ENCODE assay signal across 19 cellular contexts in genomic region chr3:148020880-148021279, GRCh38.
DNase-seq lines count a peak whose midpoint lies in the region; FAIRE-seq and TF ChIP-seq lines count a peak whose summit lies in the region.
"Had no signal": no experiment of that assay in that cellular context is flagged by ENCODE, and none has a peak within 500 bp of the region (broad histone marks: within the 10 kb centered on the region; RNA-seq: fewer than 3 reads in every experiment).

No MANE protein-coding gene starts in this region.

- DNase-seq in EL (peak; percentile 8), endothelial cell of umbilical vein (ENCODE audit: low read depth, low spot score) (no peak), ACHN (no peak), NCI-H2081 (lab: John Stamatoyannopoulos, UW) (no peak), urothelium cell line (ENCODE audit: low spot score) (no peak)
- DNase-seq: 8988T; C1 segment of cervical spinal cord; Calu3; CD4-positive, alpha-beta memory T cell; COR-L47; DMS53; DMS79 treated with DMSO at 0.1 percent for 48 hours; GDM1; GOT3 had no signal

- H3K27me3 ChIP-seq in endothelial cell of umbilical vein (ENCODE audit: control insufficient read depth in 2 of 2, insufficient read depth in 2 of 2, low read length in 2 of 2): no peaks in the 10 kb centered on the region

- no peak for TF ChIP-seq POLR2A in endothelial cell of umbilical vein (IDR thresholded peaks at IDR 0.05; ENCODE audit: low read depth, low read length)

- no peak overlapping the region for H3K9ac ChIP-seq in endothelial cell of umbilical vein (replicated peaks; ENCODE audit: extremely low read depth, insufficient read depth, low read length)

- H3K27ac ChIP-seq in HEK293 (ENCODE audit: extremely low read depth, low read depth, low read length): no peak overlapping the region
- peak overlapping the region; percentile 17 for H3K27ac ChIP-seq in endothelial cell of umbilical vein (ENCODE audit: insufficient read depth, low read depth, low read length)
- H3K27ac ChIP-seq: A549 had no signal

- TF ChIP-seq CTCF in HEK293 (tag by site-specific recombination; IDR thresholded peaks at IDR 0.05): no peak
- no peak for TF ChIP-seq CTCF in endothelial cell of umbilical vein (IDR thresholded peaks at IDR 0.05; ENCODE audit: extremely low read depth in 1 of 2, insufficient read depth in 1 of 2, low read depth in 1 of 2, low read length in 2 of 2)

- H3K9me1 ChIP-seq in endothelial cell of umbilical vein (replicated peaks; ENCODE audit: control insufficient read depth, extremely low read depth, insufficient read depth, low read length): no peaks in the 10 kb centered on the region

- intact Hi-C loops in endothelial cell of umbilical vein (cut with micrococcal nuclease): loop anchor here (5.0 kb wide), 2 partner anchors 209 to 684 kb away; no protein-coding TSS in a partner anchor

- no peak overlapping the region for H2AFZ ChIP-seq in endothelial cell of umbilical vein (ENCODE audit: low read depth, low read length)

- in situ Hi-C loops in ACHN (cut with HindIII; ENCODE audit: low pct_ligation_motif_present, low pct_unique_long_range_greater_than_20kb, low sequenced_read_pairs): no loop called here

- no peaks in the 10 kb centered on the region for H3K9me3 ChIP-seq in HEK293 (ENCODE audit: control insufficient read depth, insufficient read depth, low read depth, low read length)
- no peaks in the 10 kb centered on the region for H3K9me3 ChIP-seq in endothelial cell of umbilical vein (replicated peaks; ENCODE audit: control insufficient read depth, insufficient read depth, low read length)
- H3K9me3 ChIP-seq: A549, HAP-1 had no signal

- H3K4me3 ChIP-seq in HEK293 (ENCODE audit: low read depth, low read length): no peak overlapping the region
- no peak overlapping the region for H3K4me3 ChIP-seq in endothelial cell of umbilical vein (replicated peaks in 1 of 3; ENCODE audit: insufficient read depth in 1 of 3, low read depth in 1 of 3, low read length in 3 of 3)
- H3K4me3 ChIP-seq: A549, GM12878, HAP-1 had no signal

- dilution Hi-C loops in endothelial cell of umbilical vein (cut with MboI; ENCODE audit: extremely low pct_ligation_motif_present, low sequenced_read_pairs): no loop called here

- no peaks in the 10 kb centered on the region for H4K20me1 ChIP-seq in endothelial cell of umbilical vein (replicated peaks; ENCODE audit: control insufficient read depth, extremely low read depth, insufficient read depth, low read length)

- FAIRE-seq in endothelial cell of umbilical vein (lab: Jason Lieb, UNC) (no peak), urothelium cell line (lab: Jason Lieb, UNC) (no peak)
- FAIRE-seq: A549, GM12878, H54 had no signal

- CTCF ChIA-PET in HEK293 (lab: Yijun Ruan, JAX) (interaction anchor here (0.6 to 1.0 kb wide), 2 partner anchors 20 to 217 kb away, joined by 3 to 7 read pairs; no protein-coding TSS in a partner anchor), endothelial cell of umbilical vein (lab: Charles Lee) (interaction anchor here (0.9 to 1.5 kb wide), 3 partner anchors 14 to 75 kb away, joined by 3 to 6 read pairs (median 3); no protein-coding TSS in a partner anchor)

- H3K4me1 ChIP-seq in HEK293 (ENCODE audit: control insufficient read depth, insufficient read depth, low read length): no peaks in the 10 kb centered on the region
- peaks cover 17% of the 10 kb centered on the region for H3K4me1 ChIP-seq in endothelial cell of umbilical vein (ENCODE audit: control insufficient read depth, extremely low read depth, insufficient read depth, low read length)
- H3K4me1 ChIP-seq: A549, HAP-1 had no signal

- H3K36me3 ChIP-seq in HEK293 (ENCODE audit: control insufficient read depth in 2 of 2, insufficient read depth in 1 of 2, low read length in 2 of 2): no peaks in the 10 kb centered on the region
- H3K36me3 ChIP-seq in endothelial cell of umbilical vein (ENCODE audit: control insufficient read depth in 2 of 2, extremely low read depth in 1 of 2, insufficient read depth in 2 of 2, low read length in 2 of 2): no peaks in the 10 kb centered on the region
- H3K36me3 ChIP-seq: HAP-1 had no signal

- POLR2A ChIA-PET in HEK293 (lab: Yijun Ruan, JAX) (no interaction called here), endothelial cell of umbilical vein (lab: Charles Lee) (no interaction called here)

- H3K4me2 ChIP-seq in endothelial cell of umbilical vein (ENCODE audit: insufficient read depth, low read length): no peak overlapping the region
- H3K4me2 ChIP-seq: A549 had no signal

- BruUV-seq in endothelial cell of umbilical vein (replicated peaks; lab: Mats Ljungman, UMichigan): no TSS peak

- no peaks in the 10 kb centered on the region for H3K79me2 ChIP-seq in endothelial cell of umbilical vein (ENCODE audit: control insufficient read depth, insufficient read depth, low read length)

TF ChIP-seq in HEK293, 187 proteins besides CTCF, POLR2A, EP300 and RAD21:
- TF ChIP-seq ATF2 (tag by site-specific recombination; IDR thresholded peaks at IDR 0.05; ENCODE audit: low read depth) (peak; percentile 70), ZNF664 (tag by site-specific recombination; IDR thresholded peaks at IDR 0.05) (no peak)

TF ChIP-seq in endothelial cell of umbilical vein, 7 proteins besides CTCF, POLR2A, EP300 and RAD21:
- TF ChIP-seq MAX (IDR thresholded peaks at IDR 0.05; ENCODE audit: insufficient read depth, insufficient read length) (no peak), MYC (IDR thresholded peaks at IDR 0.05; ENCODE audit: low read depth, low read length) (no peak), FOS (IDR thresholded peaks at IDR 0.05; ENCODE audit: borderline replicate concordance, insufficient read depth, low read length) (no peak), EZH2 (IDR thresholded peaks at IDR 0.05; ENCODE audit: borderline replicate concordance, low read depth, low read length, severe bottlenecking) (no peak), POLR2AphosphoS5 (IDR thresholded peaks at IDR 0.05; ENCODE audit: insufficient read depth, low read depth, low read length) (no peak), GATA2 (IDR thresholded peaks at IDR 0.05; ENCODE audit: insufficient read depth, insufficient read length, low read depth, low read length) (no peak), JUN (IDR thresholded peaks at IDR 0.05; ENCODE audit: borderline replicate concordance, insufficient read depth, insufficient read length, low read depth) (no peak)
